1 cellular context compared by ENCODE assay signal in genomic region chr5:51203598-51203997, GRCh38.
TF ChIP-seq lines count a peak whose summit lies in the region.

No MANE protein-coding gene starts in this region.

TF ChIP-seq in GM12878, 131 proteins besides CTCF, POLR2A, EP300 and RAD21 (continued from another document):
- no peak for TF ChIP-seq PBX3 (IDR thresholded peaks at IDR 0.05; ENCODE audit: insufficient replicate concordance, low read depth, low read length)
